ENCODE assay signal across 9 cellular contexts in genomic region chr11:18722293-18722637, GRCh38. TPM values are rescaled to one million over a fixed set of nuclear protein-coding genes. Genes with fewer than 3 reads are reported as not detected.
A peak's percentile ranks its signal among the peaks of the same experiment; 100 is the strongest.
DNase-seq lines count a peak whose midpoint lies in the region; ATAC-seq and TF ChIP-seq lines count a peak whose summit lies in the region.
"Had no signal": no experiment of that assay in that cellular context is flagged by ENCODE, and none has a peak within 500 bp of the region (broad histone marks: within the 10 kb centered on the region; RNA-seq: fewer than 3 reads in every experiment).

No MANE protein-coding gene starts in this region.

- H3K4me2 ChIP-seq in PC-3 (ENCODE audit: low read length), result no peak overlapping the region

- H3K9me2 ChIP-seq in PC-3 (replicated peaks; ENCODE audit: low read length), result no peaks in the 10 kb centered on the region

- H3K4me3 ChIP-seq in CD8-positive, alpha-beta T cell (ENCODE audit: low read depth, low read length), result no peak overlapping the region
- H3K4me3 ChIP-seq in testis, result no peak overlapping the region
- H3K4me3 ChIP-seq in PC-3 (ENCODE audit: low read length), result no peak overlapping the region

- H3K36me3 ChIP-seq in CD8-positive, alpha-beta T cell (ENCODE audit: insufficient read depth, low read length), result no peaks in the 10 kb centered on the region
- no peaks in the 10 kb centered on the region for H3K36me3 ChIP-seq in testis (ENCODE audit: low read depth, missing control alignments)
- H3K36me3 ChIP-seq in PC-3 (ENCODE audit: low read depth, low read length), result no peaks in the 10 kb centered on the region

- no peaks in the 10 kb centered on the region for H3F3A ChIP-seq in PC-3 (ENCODE audit: low read length, unreplicated experiment)

- H2AFZ ChIP-seq in PC-3 (ENCODE audit: low read length), result no peak overlapping the region

- H3K9me3 Mint-ChIP-seq in CD8-positive, alpha-beta T cell, result no peaks in the 10 kb centered on the region
- H3K9me3 Mint-ChIP-seq in WTC11, result no peaks in the 10 kb centered on the region
- H3K9me3 Mint-ChIP-seq in naive thymus-derived CD8-positive, alpha-beta T cell, result no peaks in the 10 kb centered on the region

- no peaks in the 10 kb centered on the region for H4K20me1 ChIP-seq in PC-3 (ENCODE audit: low read length)

- BruUV-seq in PC-3 (replicated peaks; lab: Mats Ljungman, UMichigan), result no TSS peak

- intact Hi-C loops in CD8-positive, alpha-beta T cell (cut with DNase I, micrococcal nuclease), result loop anchor here (5.0 kb wide), 4 partner anchors 90 to 400 kb away; partner anchors contain the start of genes GTF2H1 (in 1 of the 2), HPS5 (in 1 of the 2), LDHA (in 1 of the 2) and SPTY2D1 (in 1 of the 2)
- intact Hi-C loops in testis (cut with DNase I; ENCODE audit: low total_unique reads), result no loop called here
- intact Hi-C loops in PC-3 (cut with micrococcal nuclease), result no loop called here

- no peaks in the 10 kb centered on the region for H3K9me3 ChIP-seq in CD8-positive, alpha-beta T cell (ENCODE audit: low read length)
- H3K9me3 ChIP-seq in testis (no peaks in the 10 kb centered on the region), PC-3 (ENCODE audit: low read length) (no peaks in the 10 kb centered on the region)

- no peaks in the 10 kb centered on the region for H3K36me3 Mint-ChIP-seq in CD8-positive, alpha-beta T cell
- H3K36me3 Mint-ChIP-seq in WTC11, result no peaks in the 10 kb centered on the region
- no peaks in the 10 kb centered on the region for H3K36me3 Mint-ChIP-seq in naive thymus-derived CD8-positive, alpha-beta T cell

- peak; percentile 57 for TF ChIP-seq CTCF in CD8-positive, alpha-beta T cell (IDR thresholded peaks at IDR 0.05)
- TF ChIP-seq CTCF in WTC11 (IDR thresholded peaks at IDR 0.05) (no peak), testis (IDR thresholded peaks at IDR 0.05) (no peak), PC-3 (conservative IDR thresholded peaks at IDR 0.05; ENCODE audit: low read depth, low read length) (no peak)

- TF ChIP-seq POLR2A in testis (IDR thresholded peaks at IDR 0.05), result no peak

- WGBS in testis, 2 donors, result 87 to 89% methylated on average over 1 of the region's 1 CpG

- DNase-seq in CD8-positive, alpha-beta T cell, result no peak
- DNase-seq in WTC11 (ENCODE audit: low spot score) (no peak), testis (no peak), middle frontal gyrus (ENCODE audit: extremely low spot score, low spot score) (no peak), NAMALWA (ENCODE audit: low spot score) (no peak), PC-3 (no peak)
- no peak for DNase-seq in naive thymus-derived CD8-positive, alpha-beta T cell
- DNase-seq: NCI-H1436 treated with DMSO at 0.1 percent for 48 hours had no signal

- H3K79me2 ChIP-seq in PC-3 (ENCODE audit: low read length), result no peaks in the 10 kb centered on the region

- ATAC-seq in CD8-positive, alpha-beta T cell, result no peak
- ATAC-seq in GM21723 (IDR thresholded peaks at IDR 0.05; ENCODE audit: unreplicated experiment) (peak; percentile 2), WTC11 (no peak), PC-3 (no peak)
- no peak for ATAC-seq in naive thymus-derived CD8-positive, alpha-beta T cell

- no peaks in the 10 kb centered on the region for H3K27me3 ChIP-seq in CD8-positive, alpha-beta T cell (ENCODE audit: insufficient read depth, low read length)
- H3K27me3 ChIP-seq in testis (no peaks in the 10 kb centered on the region), PC-3 (ENCODE audit: low read length) (no peaks in the 10 kb centered on the region)

- H3K4me1 ChIP-seq in CD8-positive, alpha-beta T cell (ENCODE audit: insufficient read depth, low read length), result peaks cover 4% of the 10 kb centered on the region
- peaks cover 3% of the 10 kb centered on the region for H3K4me1 ChIP-seq in testis
- no peaks in the 10 kb centered on the region for H3K4me1 ChIP-seq in PC-3 (ENCODE audit: insufficient read depth, low read length)

- no peak overlapping the region for H3K27ac ChIP-seq in CD8-positive, alpha-beta T cell (ENCODE audit: low read depth, low read length)
- H3K27ac ChIP-seq in testis (peak overlapping the region in 1 of 2 donors; percentile 72), PC-3 (ENCODE audit: low read length) (no peak overlapping the region)

- H3K4me3 Mint-ChIP-seq in CD8-positive, alpha-beta T cell, result peak overlapping the region; percentile 84
- H3K4me3 Mint-ChIP-seq in WTC11, result peak overlapping the region; percentile 82
- peak overlapping the region in 9 of 10 donors; percentile 74 to 96 (median 92) for H3K4me3 Mint-ChIP-seq in naive thymus-derived CD8-positive, alpha-beta T cell

- no peak overlapping the region for H3K9ac ChIP-seq in PC-3 (ENCODE audit: low read length)

- no peaks in the 10 kb centered on the region for H3K27me3 Mint-ChIP-seq in CD8-positive, alpha-beta T cell (ENCODE audit: low read depth)
- peaks cover 41% of the 10 kb centered on the region for H3K27me3 Mint-ChIP-seq in WTC11 (ENCODE audit: low read depth)
- H3K27me3 Mint-ChIP-seq in naive thymus-derived CD8-positive, alpha-beta T cell, result no peaks in the 10 kb centered on the region

- peaks cover 7% of the 10 kb centered on the region for H3K4me1 Mint-ChIP-seq in CD8-positive, alpha-beta T cell (ENCODE audit: low read depth)
- peaks cover 15% of the 10 kb centered on the region for H3K4me1 Mint-ChIP-seq in WTC11
- peaks cover 2 to 22% (median 8%) of the 10 kb centered on the region in 4 donors for H3K4me1 Mint-ChIP-seq in naive thymus-derived CD8-positive, alpha-beta T cell

- POLR2A ChIA-PET in CD8-positive, alpha-beta T cell (lab: Charles Lee), result interaction anchor here (0.6 to 2.0 kb wide), 8 partner anchors 9 to 790 kb away, joined by 3 to 9 read pairs (median 5); partner anchors contain the start of genes SPTY2D1 and TSG101
- POLR2A ChIA-PET in WTC11 (lab: Charles Lee) (interaction anchor here (0.6 to 2.2 kb wide), 3 partner anchors 16 to 196 kb away, joined by 3 to 8 read pairs (median 3); no protein-coding TSS in a partner anchor), PC-3 (lab: Charles Lee; ENCODE audit: unreplicated experiment) (interaction anchor here (0.6 kb wide), 1 partner anchor 50 kb away, joined by 3 read pairs; no protein-coding TSS in a partner anchor)
- POLR2A ChIA-PET in naive thymus-derived CD8-positive, alpha-beta T cell (lab: Charles Lee), result interaction anchor here (0.5 to 1.7 kb wide), 6 partner anchors 9 to 197 kb away, joined by 3 to 10 read pairs (median 4); partner anchors contain the start of gene TMEM86A

- CTCF ChIA-PET in CD8-positive, alpha-beta T cell (lab: Charles Lee), result interaction anchor here (0.6 to 4.0 kb wide), 39 partner anchors 9 to 1512 kb away, joined by 3 to 31 read pairs (median 4); partner anchors contain the start of genes SPTY2D1 and UEVLD
- CTCF ChIA-PET in WTC11 (lab: Charles Lee), result interaction anchor here (0.6 to 2.9 kb wide), 62 partner anchors 8 to 607 kb away, joined by 3 to 42 read pairs (median 4); partner anchors contain the start of genes LDHA, PTPN5, SAA1 and SPTY2D1
- CTCF ChIA-PET in PC-3 (lab: Charles Lee), result interaction anchor here (0.6 to 0.8 kb wide), 6 partner anchors 15 to 186 kb away, joined by 3 to 10 read pairs (median 3); no protein-coding TSS in a partner anchor

- no peak overlapping the region for H3K27ac Mint-ChIP-seq in CD8-positive, alpha-beta T cell
- H3K27ac Mint-ChIP-seq in WTC11, result no peak overlapping the region
- H3K27ac Mint-ChIP-seq in naive thymus-derived CD8-positive, alpha-beta T cell, result peak overlapping the region in 7 of 10 donors; percentile 55 to 95 (median 68)

TF ChIP-seq in WTC11, 78 proteins besides CTCF, POLR2A, EP300 and RAD21:
- TF ChIP-seq FOXP1 (CRISPR knock-in tag; IDR thresholded peaks at IDR 0.05; ENCODE audit: borderline replicate concordance) (no peak), CREM (CRISPR knock-in tag; IDR thresholded peaks at IDR 0.05) (no peak), TP53 (CRISPR knock-in tag; IDR thresholded peaks at IDR 0.05) (no peak), ATF6 (CRISPR knock-in tag; IDR thresholded peaks at IDR 0.05) (no peak)

RNA-seq across cellular contexts. Expression of gene IGSF22, which starts 3.7 kb away (rescaled TPM):
- 1 to 10 TPM; 2.9 to 4.1 TPM for total RNA-seq in CD8-positive, alpha-beta T cell
- total RNA-seq in WTC11 (2021) (0.32 to 0.64 TPM (median 0.52 TPM) in 3 replicates), testis (1 to 10 TPM in 1 of 2 donors, under 1 TPM in 1; 0.94 to 1.1 TPM), PC-3 (2014; rRNA removed) (0.12 TPM in 1 of 2 replicates, not detected in the other)
- total RNA-seq in naive thymus-derived CD8-positive, alpha-beta T cell, result 1 to 10 TPM; 4.1 to 5.4 TPM
- polyA plus RNA-seq in naive thymus-derived CD8-positive, alpha-beta T cell, result 1 to 10 TPM; 2.3 to 5.3 (median 4.6) TPM
- polyA plus RNA-seq in testis (ENCODE audit: insufficient read depth, low read depth, low replicate concordance), result 1.7 TPM

RNA-seq across cellular contexts. Expression of gene TMEM86A, which starts 23.7 kb away (rescaled TPM):
- 1 to 10 TPM; 5.2 to 6.1 TPM for total RNA-seq in CD8-positive, alpha-beta T cell
- total RNA-seq in WTC11 (2021) (1.3 to 1.7 TPM (median 1.6 TPM) in 3 replicates), testis (1 to 10 TPM; 6.1 to 8.3 TPM), PC-3 (2014; rRNA removed) (1.6 and 2.9 TPM in 2 replicates)
- total RNA-seq in naive thymus-derived CD8-positive, alpha-beta T cell, result 1 to 10 TPM; 4.6 to 6.7 TPM
- polyA plus RNA-seq in naive thymus-derived CD8-positive, alpha-beta T cell, result 1 to 10 TPM in 2 of 3 donors, under 1 TPM in 1; 0.43 to 1.9 (median 1.2) TPM
- 5.8 TPM for polyA plus RNA-seq in testis (ENCODE audit: insufficient read depth, low read depth, low replicate concordance)

Comparison
In these comparisons a context has a peak if more than half of its experiments do, and no peak if none do; other contexts are left out.
1. H3K27ac Mint-ChIP-seq: peak in naive thymus-derived CD8-positive, alpha-beta T cell (7 of 10); none in CD8-positive, alpha-beta T cell (single experiment) and WTC11 (single experiment).
2. intact Hi-C loops: an anchor here in CD8-positive, alpha-beta T cell (5.0 kb wide); none called in testis and PC-3.
3. Peak in every context shown above with its lines, with median percentiles within 50 percentile points of each other: H3K4me3 Mint-ChIP-seq.